Comparison of ENCODE assay signal across 1 cellular context in the genomic region with DNA sequence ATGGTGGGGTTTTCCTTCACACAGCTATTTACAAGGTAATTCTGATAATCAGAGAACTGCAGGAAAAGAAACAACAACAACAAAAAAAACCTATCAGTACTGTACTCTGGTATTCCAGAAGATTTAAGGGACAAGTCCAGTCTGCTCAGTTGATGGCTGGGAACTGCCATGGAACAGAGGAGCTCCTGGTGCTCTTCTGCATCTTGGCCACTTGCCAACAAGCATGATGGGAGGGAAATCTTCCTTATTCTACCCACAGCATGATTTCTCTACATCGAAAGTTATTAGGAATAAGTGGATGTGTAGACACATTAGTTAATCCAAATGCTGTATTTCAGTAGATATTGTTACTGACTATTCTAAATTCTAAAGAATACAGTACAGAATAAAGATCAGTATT.
A peak's percentile ranks its signal among the peaks of the same experiment; 100 is the strongest.
TF ChIP-seq lines count a peak whose summit lies in the region.

No MANE protein-coding gene starts in this region.

TF ChIP-seq in K562, 482 proteins besides CTCF, POLR2A, EP300 and RAD21:
- TF ChIP-seq ZNF57 (CRISPR knock-in tag; IDR thresholded peaks at IDR 0.05), result no peak
- TF ChIP-seq ZC3H4 (CRISPR knock-in tag; IDR thresholded peaks at IDR 0.05; ENCODE audit: borderline replicate concordance), result no peak
- TF ChIP-seq NFRKB (IDR thresholded peaks at IDR 0.05; ENCODE audit: low read depth), result no peak
- TF ChIP-seq, protein P1, sequence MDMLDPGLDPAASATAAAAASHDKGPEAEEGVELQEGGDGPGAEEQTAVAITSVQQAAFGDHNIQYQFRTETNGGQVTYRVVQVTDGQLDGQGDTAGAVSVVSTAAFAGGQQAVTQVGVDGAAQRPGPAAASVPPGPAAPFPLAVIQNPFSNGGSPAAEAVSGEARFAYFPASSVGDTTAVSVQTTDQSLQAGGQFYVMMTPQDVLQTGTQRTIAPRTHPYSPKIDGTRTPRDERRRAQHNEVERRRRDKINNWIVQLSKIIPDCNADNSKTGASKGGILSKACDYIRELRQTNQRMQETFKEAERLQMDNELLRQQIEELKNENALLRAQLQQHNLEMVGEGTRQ (CRISPR knock-in tag; IDR thresholded peaks at IDR 0.05), result no peak
- TF ChIP-seq NFIC (IDR thresholded peaks at IDR 0.05), result peak; percentile 99
- TF ChIP-seq, protein P2, sequence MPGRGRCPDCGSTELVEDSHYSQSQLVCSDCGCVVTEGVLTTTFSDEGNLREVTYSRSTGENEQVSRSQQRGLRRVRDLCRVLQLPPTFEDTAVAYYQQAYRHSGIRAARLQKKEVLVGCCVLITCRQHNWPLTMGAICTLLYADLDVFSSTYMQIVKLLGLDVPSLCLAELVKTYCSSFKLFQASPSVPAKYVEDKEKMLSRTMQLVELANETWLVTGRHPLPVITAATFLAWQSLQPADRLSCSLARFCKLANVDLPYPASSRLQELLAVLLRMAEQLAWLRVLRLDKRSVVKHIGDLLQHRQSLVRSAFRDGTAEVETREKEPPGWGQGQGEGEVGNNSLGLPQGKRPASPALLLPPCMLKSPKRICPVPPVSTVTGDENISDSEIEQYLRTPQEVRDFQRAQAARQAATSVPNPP (IDR thresholded peaks at IDR 0.05; ENCODE audit: borderline replicate concordance, insufficient read depth, insufficient read length), result no peak
- no peak for TF ChIP-seq ZKSCAN8 (CRISPR knock-in tag; IDR thresholded peaks at IDR 0.05)
- TF ChIP-seq MAFF (IDR thresholded peaks at IDR 0.05; ENCODE audit: low read length), result no peak; the same call in 1 of the 2 replicates
- TF ChIP-seq BDP1 (IDR thresholded peaks at IDR 0.05; ENCODE audit: insufficient read depth, insufficient read length), result no peak
- no peak for TF ChIP-seq CBFA2T3 (IDR thresholded peaks at IDR 0.05)
- TF ChIP-seq NFE2 (IDR thresholded peaks at IDR 0.05; ENCODE audit: low read depth), result peak; percentile 71
- TF ChIP-seq IFI16 (CRISPR knock-in tag; IDR thresholded peaks at IDR 0.05), result no peak
- TF ChIP-seq, protein P3, sequence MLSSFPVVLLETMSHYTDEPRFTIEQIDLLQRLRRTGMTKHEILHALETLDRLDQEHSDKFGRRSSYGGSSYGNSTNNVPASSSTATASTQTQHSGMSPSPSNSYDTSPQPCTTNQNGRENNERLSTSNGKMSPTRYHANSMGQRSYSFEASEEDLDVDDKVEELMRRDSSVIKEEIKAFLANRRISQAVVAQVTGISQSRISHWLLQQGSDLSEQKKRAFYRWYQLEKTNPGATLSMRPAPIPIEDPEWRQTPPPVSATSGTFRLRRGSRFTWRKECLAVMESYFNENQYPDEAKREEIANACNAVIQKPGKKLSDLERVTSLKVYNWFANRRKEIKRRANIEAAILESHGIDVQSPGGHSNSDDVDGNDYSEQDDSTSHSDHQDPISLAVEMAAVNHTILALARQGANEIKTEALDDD (IDR thresholded peaks at IDR 0.05), result no peak
- TF ChIP-seq MTA2 (IDR thresholded peaks at IDR 0.05; ENCODE audit: low read depth), result no peak
- no peak for TF ChIP-seq NCOA6 (IDR thresholded peaks at IDR 0.05)
- TF ChIP-seq SMAD1 (IDR thresholded peaks at IDR 0.05; ENCODE audit: low read depth, low read length, partially characterized antibody), result peak; percentile 83
- no peak for TF ChIP-seq SAFB2 (IDR thresholded peaks at IDR 0.05; ENCODE audit: borderline replicate concordance, low read depth, low read length, severe bottlenecking)
- TF ChIP-seq, protein P4, sequence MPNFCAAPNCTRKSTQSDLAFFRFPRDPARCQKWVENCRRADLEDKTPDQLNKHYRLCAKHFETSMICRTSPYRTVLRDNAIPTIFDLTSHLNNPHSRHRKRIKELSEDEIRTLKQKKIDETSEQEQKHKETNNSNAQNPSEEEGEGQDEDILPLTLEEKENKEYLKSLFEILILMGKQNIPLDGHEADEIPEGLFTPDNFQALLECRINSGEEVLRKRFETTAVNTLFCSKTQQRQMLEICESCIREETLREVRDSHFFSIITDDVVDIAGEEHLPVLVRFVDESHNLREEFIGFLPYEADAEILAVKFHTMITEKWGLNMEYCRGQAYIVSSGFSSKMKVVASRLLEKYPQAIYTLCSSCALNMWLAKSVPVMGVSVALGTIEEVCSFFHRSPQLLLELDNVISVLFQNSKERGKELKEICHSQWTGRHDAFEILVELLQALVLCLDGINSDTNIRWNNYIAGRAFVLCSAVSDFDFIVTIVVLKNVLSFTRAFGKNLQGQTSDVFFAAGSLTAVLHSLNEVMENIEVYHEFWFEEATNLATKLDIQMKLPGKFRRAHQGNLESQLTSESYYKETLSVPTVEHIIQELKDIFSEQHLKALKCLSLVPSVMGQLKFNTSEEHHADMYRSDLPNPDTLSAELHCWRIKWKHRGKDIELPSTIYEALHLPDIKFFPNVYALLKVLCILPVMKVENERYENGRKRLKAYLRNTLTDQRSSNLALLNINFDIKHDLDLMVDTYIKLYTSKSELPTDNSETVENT (CRISPR knock-in tag; IDR thresholded peaks at IDR 0.05), result no peak
- peak in 1 of 2 experiments; percentile 29 for TF ChIP-seq NCOA2 (IDR thresholded peaks at IDR 0.05; ENCODE audit: partially characterized antibody in 2 of 2)
- peak; percentile 30; the same call in 1 of the 2 replicates for TF ChIP-seq C11orf30 (IDR thresholded peaks at IDR 0.05; ENCODE audit: low read depth)
- TF ChIP-seq HDAC6 (IDR thresholded peaks at IDR 0.05; ENCODE audit: low read depth, low read length), result no peak
- TF ChIP-seq NFE2L1 (tag; IDR thresholded peaks at IDR 0.05; ENCODE audit: borderline replicate concordance, low read depth), result no peak
- TF ChIP-seq MAFG (tag; conservative IDR thresholded peaks at IDR 0.05), result peak; percentile 44; the same call in 1 of the 2 replicates
- TF ChIP-seq NFIX (CRISPR knock-in tag; IDR thresholded peaks at IDR 0.05; ENCODE audit: low read depth), result peak; percentile 90
- no peak for TF ChIP-seq KHSRP (IDR thresholded peaks at IDR 0.05)
- TF ChIP-seq NCOA4 (IDR thresholded peaks at IDR 0.05; ENCODE audit: partially characterized antibody), result no peak
- TF ChIP-seq, protein P5, sequence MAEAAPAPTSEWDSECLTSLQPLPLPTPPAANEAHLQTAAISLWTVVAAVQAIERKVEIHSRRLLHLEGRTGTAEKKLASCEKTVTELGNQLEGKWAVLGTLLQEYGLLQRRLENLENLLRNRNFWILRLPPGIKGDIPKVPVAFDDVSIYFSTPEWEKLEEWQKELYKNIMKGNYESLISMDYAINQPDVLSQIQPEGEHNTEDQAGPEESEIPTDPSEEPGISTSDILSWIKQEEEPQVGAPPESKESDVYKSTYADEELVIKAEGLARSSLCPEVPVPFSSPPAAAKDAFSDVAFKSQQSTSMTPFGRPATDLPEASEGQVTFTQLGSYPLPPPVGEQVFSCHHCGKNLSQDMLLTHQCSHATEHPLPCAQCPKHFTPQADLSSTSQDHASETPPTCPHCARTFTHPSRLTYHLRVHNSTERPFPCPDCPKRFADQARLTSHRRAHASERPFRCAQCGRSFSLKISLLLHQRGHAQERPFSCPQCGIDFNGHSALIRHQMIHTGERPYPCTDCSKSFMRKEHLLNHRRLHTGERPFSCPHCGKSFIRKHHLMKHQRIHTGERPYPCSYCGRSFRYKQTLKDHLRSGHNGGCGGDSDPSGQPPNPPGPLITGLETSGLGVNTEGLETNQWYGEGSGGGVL (CRISPR knock-in tag; IDR thresholded peaks at IDR 0.05), result no peak
